Comparison of ENCODE assay signal across 1 cellular context in genomic region chr2:174486614-174487535, GRCh38.
TF ChIP-seq lines count a peak whose summit lies in the region.

TSS of gene GPR155 (minus strand) at chr2:174487029. CDS start at chr2:174481956, 5,073 bp downstream.

TF ChIP-seq in A549, 52 proteins besides CTCF, POLR2A, EP300 and RAD21 (continued from another document):
- TF ChIP-seq BCL3 (IDR thresholded peaks at IDR 0.05), result peak; percentile 74; the same call in 2 of the 3 replicates
- TF ChIP-seq RFX5 (IDR thresholded peaks at IDR 0.05), result no peak
- TF ChIP-seq JUN (IDR thresholded peaks at IDR 0.05), result peak; percentile 62 to 73; a peak in 3 of 5 replicates
- TF ChIP-seq PBX3 (IDR thresholded peaks at IDR 0.05), result no peak
- no peak for TF ChIP-seq POLR2AphosphoS2 (conservative IDR thresholded peaks at IDR 0.05; ENCODE audit: low read length)
- no peak for TF ChIP-seq TFCP2L1 (CRISPR knock-in tag; IDR thresholded peaks at IDR 0.05)
- TF ChIP-seq FOSB (CRISPR knock-in tag; IDR thresholded peaks at IDR 0.05), result no peak
- peak; percentile 69; the same call in 1 of the 2 replicates for TF ChIP-seq PHF8 (IDR thresholded peaks at IDR 0.05; ENCODE audit: borderline replicate concordance, low read depth)
- TF ChIP-seq CBX2 (IDR thresholded peaks at IDR 0.05; ENCODE audit: borderline replicate concordance, low read depth), result no peak
- TF ChIP-seq HDAC2 (IDR thresholded peaks at IDR 0.05), result no peak
- TF ChIP-seq ESRRA (IDR thresholded peaks at IDR 0.05; ENCODE audit: borderline replicate concordance, low read length), result 0 out of 2 replicates have a peak, but pooled peaks have one; percentile 54
- TF ChIP-seq JUNB (IDR thresholded peaks at IDR 0.05), result no peak
- no peak for TF ChIP-seq ZNF302 (CRISPR knock-in tag; IDR thresholded peaks at IDR 0.05)
- TF ChIP-seq, protein P1, sequence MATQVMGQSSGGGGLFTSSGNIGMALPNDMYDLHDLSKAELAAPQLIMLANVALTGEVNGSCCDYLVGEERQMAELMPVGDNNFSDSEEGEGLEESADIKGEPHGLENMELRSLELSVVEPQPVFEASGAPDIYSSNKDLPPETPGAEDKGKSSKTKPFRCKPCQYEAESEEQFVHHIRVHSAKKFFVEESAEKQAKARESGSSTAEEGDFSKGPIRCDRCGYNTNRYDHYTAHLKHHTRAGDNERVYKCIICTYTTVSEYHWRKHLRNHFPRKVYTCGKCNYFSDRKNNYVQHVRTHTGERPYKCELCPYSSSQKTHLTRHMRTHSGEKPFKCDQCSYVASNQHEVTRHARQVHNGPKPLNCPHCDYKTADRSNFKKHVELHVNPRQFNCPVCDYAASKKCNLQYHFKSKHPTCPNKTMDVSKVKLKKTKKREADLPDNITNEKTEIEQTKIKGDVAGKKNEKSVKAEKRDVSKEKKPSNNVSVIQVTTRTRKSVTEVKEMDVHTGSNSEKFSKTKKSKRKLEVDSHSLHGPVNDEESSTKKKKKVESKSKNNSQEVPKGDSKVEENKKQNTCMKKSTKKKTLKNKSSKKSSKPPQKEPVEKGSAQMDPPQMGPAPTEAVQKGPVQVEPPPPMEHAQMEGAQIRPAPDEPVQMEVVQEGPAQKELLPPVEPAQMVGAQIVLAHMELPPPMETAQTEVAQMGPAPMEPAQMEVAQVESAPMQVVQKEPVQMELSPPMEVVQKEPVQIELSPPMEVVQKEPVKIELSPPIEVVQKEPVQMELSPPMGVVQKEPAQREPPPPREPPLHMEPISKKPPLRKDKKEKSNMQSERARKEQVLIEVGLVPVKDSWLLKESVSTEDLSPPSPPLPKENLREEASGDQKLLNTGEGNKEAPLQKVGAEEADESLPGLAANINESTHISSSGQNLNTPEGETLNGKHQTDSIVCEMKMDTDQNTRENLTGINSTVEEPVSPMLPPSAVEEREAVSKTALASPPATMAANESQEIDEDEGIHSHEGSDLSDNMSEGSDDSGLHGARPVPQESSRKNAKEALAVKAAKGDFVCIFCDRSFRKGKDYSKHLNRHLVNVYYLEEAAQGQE (IDR thresholded peaks at IDR 0.05), result no peak
- no peak for TF ChIP-seq HEYL (CRISPR knock-in tag; IDR thresholded peaks at IDR 0.05)
- no peak for TF ChIP-seq NR3C1 (IDR thresholded peaks at IDR 0.05)
- TF ChIP-seq HOXA7 (CRISPR knock-in tag; IDR thresholded peaks at IDR 0.05), result peak; percentile 65
- no peak for TF ChIP-seq MAZ (IDR thresholded peaks at IDR 0.05; ENCODE audit: borderline replicate concordance, low read depth, low read length)
- TF ChIP-seq SMC3 (IDR thresholded peaks at IDR 0.05), result no peak
- TF ChIP-seq EHF (CRISPR knock-in tag; IDR thresholded peaks at IDR 0.05), result 0 out of 2 replicates have a peak, but pooled peaks have one; percentile 26
- TF ChIP-seq NFE2L2 (conservative IDR thresholded peaks at IDR 0.05; ENCODE audit: low read length), result no peak
- no peak for TF ChIP-seq ZC3H11A (IDR thresholded peaks at IDR 0.05)
- TF ChIP-seq HOXB13 (CRISPR knock-in tag; IDR thresholded peaks at IDR 0.05; ENCODE audit: low read depth), result peak; percentile 84
- TF ChIP-seq, protein P2, sequence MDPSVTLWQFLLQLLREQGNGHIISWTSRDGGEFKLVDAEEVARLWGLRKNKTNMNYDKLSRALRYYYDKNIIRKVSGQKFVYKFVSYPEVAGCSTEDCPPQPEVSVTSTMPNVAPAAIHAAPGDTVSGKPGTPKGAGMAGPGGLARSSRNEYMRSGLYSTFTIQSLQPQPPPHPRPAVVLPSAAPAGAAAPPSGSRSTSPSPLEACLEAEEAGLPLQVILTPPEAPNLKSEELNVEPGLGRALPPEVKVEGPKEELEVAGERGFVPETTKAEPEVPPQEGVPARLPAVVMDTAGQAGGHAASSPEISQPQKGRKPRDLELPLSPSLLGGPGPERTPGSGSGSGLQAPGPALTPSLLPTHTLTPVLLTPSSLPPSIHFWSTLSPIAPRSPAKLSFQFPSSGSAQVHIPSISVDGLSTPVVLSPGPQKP (IDR thresholded peaks at IDR 0.05; ENCODE audit: low read depth, low read length), result no peak
- TF ChIP-seq MYC (IDR thresholded peaks at IDR 0.05; ENCODE audit: borderline replicate concordance, low read length), result no peak
- TF ChIP-seq, protein P3, sequence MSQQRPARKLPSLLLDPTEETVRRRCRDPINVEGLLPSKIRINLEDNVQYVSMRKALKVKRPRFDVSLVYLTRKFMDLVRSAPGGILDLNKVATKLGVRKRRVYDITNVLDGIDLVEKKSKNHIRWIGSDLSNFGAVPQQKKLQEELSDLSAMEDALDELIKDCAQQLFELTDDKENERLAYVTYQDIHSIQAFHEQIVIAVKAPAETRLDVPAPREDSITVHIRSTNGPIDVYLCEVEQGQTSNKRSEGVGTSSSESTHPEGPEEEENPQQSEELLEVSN (IDR thresholded peaks at IDR 0.05; ENCODE audit: borderline replicate concordance, low read depth), result 0 out of 2 replicates have a peak, but pooled peaks have one; percentile 41
- TF ChIP-seq CHD2 (IDR thresholded peaks at IDR 0.05; ENCODE audit: low read length, partially characterized antibody), result no peak
- TF ChIP-seq KDM1A (IDR thresholded peaks at IDR 0.05; ENCODE audit: low read depth), result no peak
- TF ChIP-seq KDM5A (IDR thresholded peaks at IDR 0.05), result no peak
- TF ChIP-seq MAFK (IDR thresholded peaks at IDR 0.05; ENCODE audit: partially characterized antibody), result no peak
- TF ChIP-seq NPAS2 (CRISPR knock-in tag; IDR thresholded peaks at IDR 0.05; ENCODE audit: borderline replicate concordance), result no peak
- TF ChIP-seq CHD4 (IDR thresholded peaks at IDR 0.05; ENCODE audit: borderline replicate concordance), result no peak
- no peak for TF ChIP-seq HES2 (IDR thresholded peaks at IDR 0.05)
- TF ChIP-seq CBX8 (IDR thresholded peaks at IDR 0.05), result no peak
- TF ChIP-seq EHMT2 (IDR thresholded peaks at IDR 0.05; ENCODE audit: low read depth), result peak; percentile 98
- TF ChIP-seq, protein P4, sequence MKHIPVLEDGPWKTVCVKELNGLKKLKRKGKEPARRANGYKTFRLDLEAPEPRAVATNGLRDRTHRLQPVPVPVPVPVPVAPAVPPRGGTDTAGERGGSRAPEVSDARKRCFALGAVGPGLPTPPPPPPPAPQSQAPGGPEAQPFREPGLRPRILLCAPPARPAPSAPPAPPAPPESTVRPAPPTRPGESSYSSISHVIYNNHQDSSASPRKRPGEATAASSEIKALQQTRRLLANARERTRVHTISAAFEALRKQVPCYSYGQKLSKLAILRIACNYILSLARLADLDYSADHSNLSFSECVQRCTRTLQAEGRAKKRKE (CRISPR knock-in tag; IDR thresholded peaks at IDR 0.05; ENCODE audit: low read depth), result no peak
- no peak for TF ChIP-seq TP53 (CRISPR knock-in tag; IDR thresholded peaks at IDR 0.05)
